In the genomic region with DNA sequence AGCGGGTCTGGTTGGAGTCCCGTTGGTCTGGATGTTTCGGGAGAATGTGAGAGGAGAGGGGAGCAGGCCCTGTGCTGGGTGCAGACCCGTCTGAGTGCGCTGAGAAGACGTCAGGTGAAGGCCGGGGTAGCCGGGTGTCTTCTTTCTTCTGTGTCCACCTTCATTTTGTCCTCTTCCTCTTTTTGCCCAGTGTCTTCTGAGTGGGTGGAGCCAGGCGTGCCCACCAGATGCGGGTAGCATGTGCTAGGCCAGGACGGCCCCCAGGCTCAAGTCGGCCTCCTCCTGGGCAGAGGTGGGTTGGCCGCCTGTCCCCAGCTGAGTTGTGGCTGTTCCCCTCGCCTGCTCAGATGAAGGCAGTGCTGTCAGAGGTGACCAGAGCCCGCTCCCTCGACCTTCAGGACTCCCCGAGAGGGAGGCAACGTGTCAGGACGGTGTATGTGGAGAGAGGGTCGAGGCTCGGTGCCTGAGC, we compare ENCODE assay signal across 8 cellular contexts. TPM values are rescaled to one million over a fixed set of nuclear protein-coding genes. Genes with fewer than 3 reads are reported as not detected.
DNase-seq lines count a peak whose midpoint lies in the region; ATAC-seq, FAIRE-seq and TF ChIP-seq lines count a peak whose summit lies in the region.

No MANE protein-coding gene starts in this region.

- H3K4me2 ChIP-seq in hepatocyte (peak overlapping the region; percentile 98), smooth muscle cell (peak overlapping the region; percentile 94)

- peaks cover 8% of the 10 kb centered on the region for H3K27me3 ChIP-seq in hepatocyte
- H3K27me3 ChIP-seq in smooth muscle cell (ENCODE audit: low read depth) = no peaks in the 10 kb centered on the region

- H3K4me1 ChIP-seq in hepatocyte (ENCODE audit: insufficient read depth) = peaks cover 68% of the 10 kb centered on the region
- H3K4me1 ChIP-seq in smooth muscle cell (ENCODE audit: low read depth) = peaks cover 24% of the 10 kb centered on the region

- no peaks in the 10 kb centered on the region for H3K27me3 Mint-ChIP-seq in T-helper 17 cell

- H3K4me3 Mint-ChIP-seq in T-helper 17 cell = peak overlapping the region; percentile 79

- ATAC-seq in T-helper 17 cell (no peak), HG03139 (IDR thresholded peaks at IDR 0.05; ENCODE audit: unreplicated experiment) (no peak), GM21529 (IDR thresholded peaks at IDR 0.05; ENCODE audit: unreplicated experiment) (no peak), HG03571 (IDR thresholded peaks at IDR 0.05; ENCODE audit: unreplicated experiment) (no peak)

- peaks cover 35% of the 10 kb centered on the region for H3F3A ChIP-seq in smooth muscle cell (ENCODE audit: low read depth)

- peak overlapping the region; percentile 77 for H3K9ac ChIP-seq in smooth muscle cell (ENCODE audit: low read depth)

- 0 out of 2 replicates have a peak, but pooled peaks have one; percentile 12 for TF ChIP-seq POLR2A in H54 (IDR thresholded peaks at IDR 0.05; ENCODE audit: low read depth, low read length)

- H3K36me3 ChIP-seq in hepatocyte (replicated peaks; ENCODE audit: insufficient read depth, low read depth) (no peaks in the 10 kb centered on the region), smooth muscle cell (ENCODE audit: low read depth) (no peaks in the 10 kb centered on the region)

- H3K9me3 ChIP-seq in T-helper 17 cell (ENCODE audit: control insufficient read depth, low read length, poor library complexity, severe bottlenecking) = no peaks in the 10 kb centered on the region
- H3K9me3 ChIP-seq in hepatocyte (ENCODE audit: low read depth) = no peaks in the 10 kb centered on the region
- no peaks in the 10 kb centered on the region for H3K9me3 ChIP-seq in smooth muscle cell (replicated peaks; ENCODE audit: low read depth)

- peaks cover 22% of the 10 kb centered on the region for H3K4me1 Mint-ChIP-seq in T-helper 17 cell

- no peak for TF ChIP-seq CTCF in hepatocyte (IDR thresholded peaks at IDR 0.05; ENCODE audit: poor library complexity)
- TF ChIP-seq CTCF in smooth muscle cell (IDR thresholded peaks at IDR 0.05; ENCODE audit: borderline replicate concordance, insufficient read depth, poor library complexity, severe bottlenecking) = no peak

- FAIRE-seq in H54 (lab: Jason Lieb, UNC) = no peak

- H2AFZ ChIP-seq in hepatocyte (no peak overlapping the region), smooth muscle cell (ENCODE audit: low read depth) (no peak overlapping the region)

- no peak overlapping the region for H3K4me3 ChIP-seq in hepatocyte
- H3K4me3 ChIP-seq in smooth muscle cell = no peak overlapping the region

- 83% methylated on average over 21 of the region's 21 CpGs for WGBS in hepatocyte (ENCODE audit: low lambda C conversion rate, missing lambda C conversion rate)
- WGBS in smooth muscle cell (ENCODE audit: low lambda C conversion rate) = 67% methylated on average over 21 of the region's 21 CpGs

- H3K36me3 Mint-ChIP-seq in T-helper 17 cell (ENCODE audit: low read depth) = no peaks in the 10 kb centered on the region

- H3K27ac ChIP-seq in hepatocyte (peak overlapping the region; percentile 96), smooth muscle cell (ENCODE audit: low read depth) (peak overlapping the region; percentile 93)

- peak overlapping the region; percentile 72 for H3K27ac Mint-ChIP-seq in T-helper 17 cell

- H3K9me2 ChIP-seq in hepatocyte (replicated peaks; ENCODE audit: insufficient read depth) = no peaks in the 10 kb centered on the region

- DNase-seq in H54 (ENCODE audit: insufficient read length, low spot score) (no peak), T-helper 17 cell (no peak), hepatocyte (ENCODE audit: low spot score) (no peak), smooth muscle cell (lab: John Stamatoyannopoulos, UW; ENCODE audit: unreplicated experiment) (no peak), OCI-M1 (lab: John Stamatoyannopoulos, UW) (no peak)

- H3K79me2 ChIP-seq in hepatocyte (peaks cover 70% of the 10 kb centered on the region), smooth muscle cell (ENCODE audit: low read depth) (peaks cover 66% of the 10 kb centered on the region)

- H4K20me1 ChIP-seq in hepatocyte (ENCODE audit: insufficient read depth, poor library complexity, severe bottlenecking) (peaks cover 24% of the 10 kb centered on the region), smooth muscle cell (ENCODE audit: low read depth) (peaks cover 73% of the 10 kb centered on the region)

RNA-seq across cellular contexts. Expression of a gene that starts 3.5 kb away (rescaled TPM):
- total RNA-seq in T-helper 17 cell (10 to 100 TPM; 24.0 to 26.2 TPM), hepatocyte (65.3 and 97.2 TPM in 2 replicates), smooth muscle cell (48.3 and 55.6 TPM in 2 replicates)
- polyA plus RNA-seq in hepatocyte (151 and 164 TPM in 2 replicates), smooth muscle cell (98.1 and 101 TPM in 2 replicates)
